Comparison of ENCODE assay signal across 38 cellular contexts in the genomic region with DNA sequence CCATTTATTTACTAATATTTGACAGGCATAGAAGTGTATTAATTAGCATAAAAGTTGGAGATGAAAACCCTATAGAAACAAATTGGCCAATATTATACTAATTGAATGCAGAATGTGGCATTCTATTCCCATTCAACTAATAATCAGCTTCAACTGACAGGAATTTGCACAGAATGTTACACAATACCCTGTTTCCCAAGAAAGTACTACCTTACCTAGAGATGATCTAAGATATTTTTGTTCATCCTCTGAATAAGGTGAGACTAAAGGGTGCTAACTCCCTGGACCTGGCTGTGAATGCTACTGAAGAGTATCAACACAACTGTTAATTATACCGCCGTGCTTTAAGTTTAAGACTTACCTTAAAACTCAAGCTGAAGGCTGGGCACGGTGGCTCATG.
"Had no signal": no experiment of that assay in that cellular context is flagged by ENCODE, and none has a peak within 500 bp of the region (broad histone marks: within the 10 kb centered on the region; RNA-seq: fewer than 3 reads in every experiment).

No MANE protein-coding gene starts in this region.

- H3K36me3 Mint-ChIP-seq: activated naive CD8-positive, alpha-beta T cell had no signal

- DNase-seq: activated B cell treated with CpG ODN at 0.5 μM for 24 hours; activated CD4-positive, alpha-beta memory T cell treated with anti-CD3 and anti-CD28 coated beads for 36 hours; activated CD4-positive, alpha-beta T cell treated with anti-CD3 and anti-CD28 coated beads for 4 hours; activated CD4-positive, alpha-beta T cell treated with anti-CD3 and anti-CD28 coated beads, Interleukin-2, amount 10 ng/mL, durations not matched to agents 24 days and 14 days; activated CD4-positive, alpha-beta T cell treated with anti-CD3 and anti-CD28 coated beads, Interleukin-2, amount 50 U/mL, for 1 hour; activated CD4-positive, alpha-beta T cell treated with anti-CD3 and anti-CD28 coated beads, Interleukin-2, amount 50 U/mL, for 4 hours; activated CD4-positive, CD25-positive, alpha-beta regulatory T cell treated with anti-CD3 and anti-CD28 coated beads, Interleukin-2, amount 50 U/mL, for 72 hours; activated CD8-positive, alpha-beta memory T cell treated with anti-CD3 and anti-CD28 coated beads, Interleukin-2, amount 50 U/mL, for 4 hours; activated CD8-positive, alpha-beta T cell treated with anti-CD3 and anti-CD28 coated beads for 36 hours; activated effector memory CD4-positive, alpha-beta T cell treated with anti-CD3 and anti-CD28 coated beads, Interleukin-2, amount 50 U/mL, for 16 hours; activated gamma-delta T cell treated with Interleukin-2 at 50 U/mL for 16 hours; activated naive CD4-positive, alpha-beta T cell; activated naive CD4-positive, alpha-beta T cell treated with anti-CD3 and anti-CD28 coated beads for 36 hours; activated naive CD4-positive, alpha-beta T cell treated with anti-CD3 and anti-CD28 coated beads, Interleukin-2, amount 50 U/mL, for 16 hours; activated naive CD8-positive, alpha-beta T cell treated with anti-CD3 and anti-CD28 coated beads, Interleukin-2, amount 10 ng/mL, durations not matched to agents 7 days and 5 days; activated naive CD8-positive, alpha-beta T cell treated with anti-CD3 and anti-CD28 coated beads, Interleukin-2, amount 50 U/mL, for 24 hours; activated T-cell treated with anti-CD3 and anti-CD28 coated beads for 4 hours; activated T-cell treated with anti-CD3 and anti-CD28 coated beads, Interleukin-2, amount 50 U/mL, for 1 hour; activated T-cell treated with anti-CD3 and anti-CD28 coated beads, Interleukin-2, amount 50 U/mL, for 4 hours; activated T-cell treated with anti-CD3 and anti-CD28 coated beads, Interleukin-2, amount 50 U/mL, for 72 hours; amygdala; anterior cingulate cortex; caudate nucleus; cerebellar nuclear complex; T-cell; T-helper 2 cell; T-helper 9 cell had no signal

- H3K27ac ChIP-seq: VCaP had no signal

- H3K4me3 ChIP-seq: ascending aorta, cardiac muscle cell had no signal

- FAIRE-seq: bronchial epithelial cell, TTC549 had no signal

- ATAC-seq: activated CD8-positive, alpha-beta T cell treated with anti-CD3 and anti-CD28 coated beads for 36 hours; activated naive CD8-positive, alpha-beta T cell treated with anti-CD3 and anti-CD28 coated beads, Interleukin-2, amount 50 U/mL, for 24 hours; activated T-cell treated with anti-CD3 and anti-CD28 coated beads, Interleukin-2, amount 50 U/mL, for 4 hours; activated T-cell treated with anti-CD3 and anti-CD28 coated beads, Interleukin-2, amount 50 U/mL, for 72 hours; activated T-helper 17 cell treated with anti-CD3 and anti-CD28 coated beads, Interleukin-2, amount 50 U/mL, for 72 hours; T-cell had no signal

- H3K4me3 Mint-ChIP-seq: activated B cell treated with CpG ODN at 0.5 μM for 24 hours; activated CD4-positive, alpha-beta memory T cell treated with anti-CD3 and anti-CD28 coated beads for 36 hours; activated CD4-positive, alpha-beta T cell treated with anti-CD3 and anti-CD28 coated beads, Interleukin-2, amount 10 ng/mL, durations not matched to agents 24 days and 14 days; activated CD8-positive, alpha-beta T cell treated with anti-CD3 and anti-CD28 coated beads for 36 hours; activated naive CD4-positive, alpha-beta T cell treated with anti-CD3 and anti-CD28 coated beads for 36 hours; activated naive CD8-positive, alpha-beta T cell; activated naive CD8-positive, alpha-beta T cell treated with anti-CD3 and anti-CD28 coated beads, Interleukin-2, amount 10 ng/mL, durations not matched to agents 7 days and 5 days; activated naive CD8-positive, alpha-beta T cell treated with anti-CD3 and anti-CD28 coated beads, Interleukin-2, amount 50 U/mL, for 24 hours; activated T-cell treated with anti-CD3 and anti-CD28 coated beads, Interleukin-2, amount 50 U/mL, for 4 hours; activated T-cell treated with anti-CD3 and anti-CD28 coated beads, Interleukin-2, amount 50 U/mL, for 72 hours; activated T-helper 1 cell treated with anti-CD3 and anti-CD28 coated beads, Interleukin-12 subunit alpha, Interleukin-12 subunit beta, Interleukin-2, Interleukin-4 antibody, amounts not matched to agents 30 ng/mL and 10 ng/mL and 1 ng/mL, durations not matched to agents 14 hours and 24 hours and 36 hours; activated T-helper 17 cell treated with anti-CD3 and anti-CD28 coated beads, Interleukin-2, amount 50 U/mL, for 72 hours; brain; central memory CD8-positive, alpha-beta T cell; T-cell; T-helper 2 cell treated with Interferon-gamma antibody and Interleukin-4, amounts not matched to agents 5 μg/mL and 100 μg/mL, for 36 hours had no signal

- H3K27me3 ChIP-seq: ascending aorta, cardiac muscle cell had no signal

- H3K9me3 ChIP-seq: ascending aorta had no signal

- H3K27me3 Mint-ChIP-seq: activated B cell treated with CpG ODN at 0.5 μM for 24 hours; activated CD4-positive, alpha-beta memory T cell treated with anti-CD3 and anti-CD28 coated beads for 36 hours; activated CD4-positive, alpha-beta T cell treated with anti-CD3 and anti-CD28 coated beads, Interleukin-2, amount 10 ng/mL, durations not matched to agents 24 days and 14 days; activated CD8-positive, alpha-beta T cell treated with anti-CD3 and anti-CD28 coated beads for 36 hours; activated naive CD8-positive, alpha-beta T cell; activated naive CD8-positive, alpha-beta T cell treated with anti-CD3 and anti-CD28 coated beads, Interleukin-2, amount 10 ng/mL, durations not matched to agents 7 days and 5 days; activated naive CD8-positive, alpha-beta T cell treated with anti-CD3 and anti-CD28 coated beads, Interleukin-2, amount 50 U/mL, for 24 hours; activated T-helper 17 cell treated with anti-CD3 and anti-CD28 coated beads, Interleukin-2, amount 50 U/mL, for 72 hours; brain; central memory CD8-positive, alpha-beta T cell; T-cell had no signal

- H3K4me1 Mint-ChIP-seq: activated T-helper 17 cell treated with anti-CD3 and anti-CD28 coated beads, Interleukin-2, amount 50 U/mL, for 72 hours had no signal

- H3K27ac Mint-ChIP-seq: activated B cell treated with CpG ODN at 0.5 μM for 24 hours; activated CD4-positive, alpha-beta T cell treated with anti-CD3 and anti-CD28 coated beads, Interleukin-2, amount 10 ng/mL, durations not matched to agents 24 days and 14 days; activated naive CD8-positive, alpha-beta T cell treated with anti-CD3 and anti-CD28 coated beads, Interleukin-2, amount 10 ng/mL, durations not matched to agents 7 days and 5 days; activated naive CD8-positive, alpha-beta T cell treated with anti-CD3 and anti-CD28 coated beads, Interleukin-2, amount 50 U/mL, for 24 hours; activated T-helper 1 cell treated with anti-CD3 and anti-CD28 coated beads, Interleukin-12 subunit alpha, Interleukin-12 subunit beta, Interleukin-2, Interleukin-4 antibody, amounts not matched to agents 30 ng/mL and 10 ng/mL and 1 ng/mL, durations not matched to agents 14 hours and 24 hours and 36 hours; activated T-helper 17 cell treated with anti-CD3 and anti-CD28 coated beads, Interleukin-2, amount 50 U/mL, for 72 hours; T-cell; T-helper 2 cell treated with Interferon-gamma antibody and Interleukin-4, amounts not matched to agents 5 μg/mL and 100 μg/mL, for 36 hours had no signal
